1 cellular context compared by ENCODE assay signal in the genomic region with DNA sequence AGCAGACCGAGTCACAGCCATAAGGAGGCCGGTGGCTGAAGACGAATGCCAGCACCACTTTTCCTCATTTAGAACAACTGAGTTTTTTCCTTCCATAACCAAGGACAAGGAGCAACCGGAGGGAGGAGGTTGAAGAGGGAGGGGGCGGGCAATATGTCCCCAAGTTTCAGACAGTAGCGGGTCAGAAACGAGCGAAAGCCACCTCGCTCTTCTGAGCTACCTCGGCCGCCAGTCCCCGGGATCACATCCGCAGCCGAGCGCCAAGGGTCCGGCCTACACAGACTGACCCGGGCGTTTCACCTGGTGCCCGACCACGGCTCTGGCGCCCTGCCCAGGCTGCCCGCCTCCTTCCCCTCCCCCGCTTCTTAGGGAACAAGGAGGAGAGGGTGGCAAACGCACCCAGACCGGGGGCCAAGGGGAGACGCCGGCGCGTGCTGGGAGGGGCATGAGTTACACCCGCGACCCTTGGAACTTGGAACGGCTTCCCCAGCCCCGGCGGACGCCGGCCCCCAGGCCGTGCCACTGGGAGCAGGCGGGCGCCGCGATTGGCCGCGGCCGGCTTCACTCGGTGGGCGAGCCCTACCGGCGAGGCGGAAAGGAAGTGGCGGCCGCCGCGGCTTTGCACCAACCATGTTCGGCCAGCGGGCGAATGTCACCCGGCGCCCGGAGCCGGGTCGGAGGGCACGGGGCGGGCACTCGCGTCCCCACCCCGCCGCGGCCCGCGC.
TF ChIP-seq lines count a peak whose summit lies in the region.

No MANE protein-coding gene starts in this region.

TF ChIP-seq in SK-N-SH, 30 proteins besides CTCF, POLR2A, EP300 and RAD21 (continued from another document):
- TF ChIP-seq MEF2A (IDR thresholded peaks at IDR 0.05; ENCODE audit: borderline replicate concordance, low read depth) (no peak), POLR2AphosphoS5 (IDR thresholded peaks at IDR 0.05; ENCODE audit: low read depth, low read length) (peak; percentile 70; the same call in 1 of the 2 replicates)
